Comparison of ENCODE assay signal across 32 cellular contexts in genomic region chr1:109479311-109479710, GRCh38. TPM values are rescaled to one million over a fixed set of nuclear protein-coding genes. Genes with fewer than 3 reads are reported as not detected.
"Had no signal": no experiment of that assay in that cellular context is flagged by ENCODE, and none has a peak within 500 bp of the region (broad histone marks: within the 10 kb centered on the region; RNA-seq: fewer than 3 reads in every experiment).

No MANE protein-coding gene starts in this region.

- H3K27me3 ChIP-seq: brain microvascular endothelial cell had no signal

- H3K4me3 Mint-ChIP-seq: activated naive CD4-positive, alpha-beta T cell treated with anti-CD3 and anti-CD28 coated beads, Interleukin-2, amount 10 ng/mL, durations not matched to agents 7 days and 5 days; activated naive CD8-positive, alpha-beta T cell; activated T-cell treated with anti-CD3 and anti-CD28 coated beads, Interleukin-2, amount 50 U/mL, for 4 hours; activated T-helper 1 cell treated with anti-CD3 and anti-CD28 coated beads, Interleukin-12 subunit alpha, Interleukin-12 subunit beta, Interleukin-2, Interleukin-4 antibody, amounts not matched to agents 30 ng/mL and 10 ng/mL and 1 ng/mL, durations not matched to agents 14 hours and 24 hours and 36 hours had no signal

- ATAC-seq: activated T-cell treated with anti-CD3 and anti-CD28 coated beads, Interleukin-2, amount 50 U/mL, for 4 hours; Panc1 had no signal

- H3K9me3 ChIP-seq: SJCRH30 had no signal

- H3K36me3 ChIP-seq: brain microvascular endothelial cell, SJCRH30 had no signal

- H3K27ac ChIP-seq: brain microvascular endothelial cell, SJCRH30, SK-N-MC, WERI-Rb-1 had no signal

- H3K9me3 Mint-ChIP-seq: activated naive CD4-positive, alpha-beta T cell treated with anti-CD3 and anti-CD28 coated beads, Interleukin-2, amount 10 ng/mL, durations not matched to agents 7 days and 5 days; activated T-cell treated with anti-CD3 and anti-CD28 coated beads, Interleukin-2, amount 50 U/mL, for 4 hours; activated T-helper 1 cell treated with anti-CD3 and anti-CD28 coated beads, Interleukin-12 subunit alpha, Interleukin-12 subunit beta, Interleukin-2, Interleukin-4 antibody, amounts not matched to agents 30 ng/mL and 10 ng/mL and 1 ng/mL, durations not matched to agents 14 hours and 24 hours and 36 hours had no signal

- H3K4me1 ChIP-seq: SJCRH30 had no signal

- H3K27ac Mint-ChIP-seq: activated naive CD4-positive, alpha-beta T cell treated with anti-CD3 and anti-CD28 coated beads, Interleukin-2, amount 10 ng/mL, durations not matched to agents 7 days and 5 days; activated naive CD8-positive, alpha-beta T cell; activated T-helper 1 cell treated with anti-CD3 and anti-CD28 coated beads, Interleukin-12 subunit alpha, Interleukin-12 subunit beta, Interleukin-2, Interleukin-4 antibody, amounts not matched to agents 30 ng/mL and 10 ng/mL and 1 ng/mL, durations not matched to agents 14 hours and 24 hours and 36 hours had no signal

- H3K4me3 ChIP-seq: SJCRH30, SK-N-MC had no signal

- DNase-seq: activated CD4-positive, alpha-beta T cell treated with anti-CD3 and anti-CD28 coated beads for 1 hour; activated CD4-positive, alpha-beta T cell treated with anti-CD3 and anti-CD28 coated beads, Interleukin-2, amount 50 U/mL, for 4 hours; activated CD4-positive, CD25-positive, alpha-beta regulatory T cell; activated effector memory CD4-positive, alpha-beta T cell treated with Interleukin-2 at 50 U/mL for 16 hours; activated T-cell treated with anti-CD3 and anti-CD28 coated beads for 4 hours; activated T-cell treated with anti-CD3 and anti-CD28 coated beads, Interleukin-2, amount 50 U/mL, for 4 hours; amniotic stem cell; aorta; brain microvascular endothelial cell; central memory CD4-positive, alpha-beta T cell; NCI-H1048; NCI-H1105 treated with DMSO at 0.1 percent for 48 hours; NCI-H1436; NCI-H1694; NCI-H1930; NCI-H2081 treated with DMSO at 0.1 percent for 48 hours; NCI-H226; NCI-H446 treated with DMSO at 0.1 percent for 48 hours; NCI-H524; NCI-H69; SHP77; SJCRH30; T1000; WERI-Rb-1 had no signal

- H3K36me3 Mint-ChIP-seq: activated naive CD4-positive, alpha-beta T cell treated with anti-CD3 and anti-CD28 coated beads, Interleukin-2, amount 10 ng/mL, durations not matched to agents 7 days and 5 days; activated naive CD8-positive, alpha-beta T cell had no signal

RNA-seq across cellular contexts. Expression of gene SYPL2, which starts 13.0 kb away (rescaled TPM):
- total RNA-seq: activated T-helper 1 cell treated with anti-CD3 and anti-CD28 coated beads, Interleukin-12 subunit alpha, Interleukin-12 subunit beta, Interleukin-2, Interleukin-4 antibody, amounts not matched to agents 30 ng/mL and 10 ng/mL and 1 ng/mL, durations not matched to agents 14 hours and 24 hours and 36 hours; MCF 10A; T-helper 1 cell treated with Interleukin-12 subunit alpha and Interleukin-12 subunit beta and Interleukin-4 antibody, amounts not matched to agents 30 ng/mL and 1 ng/mL, for 36 hours; T-helper 2 cell treated with Interferon-gamma antibody and Interleukin-4, amounts not matched to agents 100 ng/mL and 5 ng/mL, for 36 hours had no signal
